In the genomic region with DNA sequence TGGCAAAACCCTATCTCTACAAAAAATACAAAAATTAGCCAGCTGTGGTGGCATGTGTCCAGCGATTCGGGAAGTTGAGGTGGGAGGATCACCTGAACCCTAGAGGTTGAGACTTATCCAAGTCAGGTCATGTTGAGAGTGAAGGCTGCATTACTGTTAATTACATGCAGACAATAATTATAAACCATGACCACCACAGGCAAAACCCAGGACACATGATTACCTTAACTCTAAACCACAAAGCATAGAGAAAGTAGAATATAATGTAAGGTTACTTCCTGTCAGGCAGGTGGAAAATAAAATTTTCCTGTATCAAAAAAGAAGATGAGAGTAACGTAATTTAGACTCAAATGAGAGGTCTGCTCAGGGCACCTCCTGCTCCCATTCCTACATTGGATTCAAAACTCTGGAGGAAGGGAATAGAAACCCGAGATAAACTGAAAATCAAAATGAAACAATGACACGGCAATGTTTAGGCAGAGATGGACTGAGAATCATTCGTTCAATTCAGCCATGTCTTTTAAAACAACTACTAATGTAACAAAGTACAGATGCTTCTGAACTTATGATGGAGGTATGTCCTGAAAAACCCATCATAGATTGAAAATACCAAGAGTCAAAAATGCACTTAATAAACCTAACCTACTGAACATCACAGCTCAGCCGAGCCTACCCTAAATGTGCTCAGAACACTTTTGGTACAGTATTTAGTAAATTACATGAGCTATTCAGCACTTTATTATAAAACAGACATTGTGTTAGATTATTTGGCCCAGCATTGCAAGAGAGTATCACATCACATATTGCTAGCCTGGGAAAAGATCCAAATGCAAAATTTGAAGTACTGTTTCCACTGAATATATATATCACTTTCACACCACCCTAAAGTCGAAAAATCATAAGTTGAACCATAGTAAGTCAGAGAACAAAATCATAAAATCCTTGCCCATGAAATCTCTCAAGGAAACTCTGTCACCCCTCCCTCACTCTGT, we compare ENCODE assay signal across 21 cellular contexts. TPM values are rescaled to one million over a fixed set of nuclear protein-coding genes. Genes with fewer than 3 reads are reported as not detected.
DNase-seq lines count a peak whose midpoint lies in the region; ATAC-seq, FAIRE-seq and TF ChIP-seq lines count a peak whose summit lies in the region.
"Had no signal": no experiment of that assay in that cellular context is flagged by ENCODE, and none has a peak within 500 bp of the region (broad histone marks: within the 10 kb centered on the region; RNA-seq: fewer than 3 reads in every experiment).

No MANE protein-coding gene starts in this region.

- CTCF ChIA-PET in H1 (lab: Charles Lee; ENCODE audit: partially characterized antibody), result interaction anchor here (0.9 to 2.3 kb wide), 2 partner anchors 52 to 61 kb away, joined by 3 to 8 read pairs; no protein-coding TSS in a partner anchor
- CTCF ChIA-PET in activated CD8-positive, alpha-beta memory T cell treated with anti-CD3 and anti-CD28 coated beads, Interleukin-2, amount 10 ng/mL, durations not matched to agents 7 days and 5 days (lab: Charles Lee), result interaction anchor here (1.2 kb wide), 1 partner anchor 131 kb away, joined by 3 read pairs; no protein-coding TSS in a partner anchor

- H3K9me2 ChIP-seq in Loucy (replicated peaks; ENCODE audit: low read depth, low read length), result no peaks in the 10 kb centered on the region

- POLR2A ChIA-PET in H1 (lab: Charles Lee; ENCODE audit: partially characterized antibody), result no interaction called here

- H4K5ac ChIP-seq in H1 (ENCODE audit: insufficient read length, low read depth, low read length), result no peak overlapping the region

- H3K4me1 ChIP-seq in Loucy (ENCODE audit: insufficient read depth, low read length, poor library complexity, severe bottlenecking), result peaks cover 17% of the 10 kb centered on the region
- no peaks in the 10 kb centered on the region for H3K4me1 ChIP-seq in H1 (replicated peaks in 1 of 4; ENCODE audit: control insufficient read depth in 3 of 4, insufficient read depth in 4 of 4, low read length in 3 of 4)
- H3K4me1 ChIP-seq in thyroid gland, result peaks cover 7 to 19% of the 10 kb centered on the region in 2 donors
- H3K4me1 ChIP-seq in esophagus muscularis mucosa, result no peaks in the 10 kb centered on the region
- H3K4me1 ChIP-seq in BE2C, result no peaks in the 10 kb centered on the region
- H3K4me1 ChIP-seq: SJCRH30 had no signal

- H3K79me1 ChIP-seq in H1 (ENCODE audit: low read depth, low read length), result no peaks in the 10 kb centered on the region

- no peak for FAIRE-seq in H1 (lab: Jason Lieb, UNC)
- FAIRE-seq: HepG2 had no signal

- H4K20me1 ChIP-seq in Loucy (ENCODE audit: insufficient read depth, low read length, poor library complexity, severe bottlenecking) (no peaks in the 10 kb centered on the region), H1 (replicated peaks in 1 of 2; ENCODE audit: control insufficient read depth in 1 of 2, insufficient read depth in 2 of 2, low read length in 2 of 2) (no peaks in the 10 kb centered on the region)

- H3K27me3 Mint-ChIP-seq in activated T-cell treated with anti-CD3 and anti-CD28 coated beads, Interleukin-2, amount 50 U/mL, for 72 hours (ENCODE audit: low read depth), result peaks cover 10% of the 10 kb centered on the region
- peaks cover 14% of the 10 kb centered on the region for H3K27me3 Mint-ChIP-seq in activated CD8-positive, alpha-beta memory T cell treated with anti-CD3 and anti-CD28 coated beads, Interleukin-2, amount 10 ng/mL, durations not matched to agents 7 days and 5 days

- H3K36me3 Mint-ChIP-seq in activated T-cell treated with anti-CD3 and anti-CD28 coated beads, Interleukin-2, amount 50 U/mL, for 72 hours (ENCODE audit: insufficient read depth in 2 of 2), result no peaks in the 10 kb centered on the region
- H3K36me3 Mint-ChIP-seq in activated CD8-positive, alpha-beta memory T cell treated with anti-CD3 and anti-CD28 coated beads, Interleukin-2, amount 10 ng/mL, durations not matched to agents 7 days and 5 days, result no peaks in the 10 kb centered on the region

- no peak overlapping the region for H3K14ac ChIP-seq in H1 (ENCODE audit: insufficient read length)

- no peak overlapping the region for H2AK5ac ChIP-seq in H1 (ENCODE audit: low read depth, low read length)

- no peak for TF ChIP-seq POLR2A in H1 (IDR thresholded peaks at IDR 0.05; ENCODE audit: control extremely low read depth in 1 of 2, low read depth in 2 of 2, low read length in 2 of 2)
- TF ChIP-seq POLR2A in thyroid gland (IDR thresholded peaks at IDR 0.05), result no peak
- no peak for TF ChIP-seq POLR2A in esophagus muscularis mucosa (IDR thresholded peaks at IDR 0.05; ENCODE audit: low read depth)

- H4K8ac ChIP-seq in H1 (ENCODE audit: extremely low read depth, insufficient read depth, low read length), result no peak overlapping the region

- H4K91ac ChIP-seq in H1 (replicated peaks; ENCODE audit: insufficient read length, low read length), result no peak overlapping the region

- H3K27ac ChIP-seq in H1 (ENCODE audit: low read depth, low read length) (no peak overlapping the region), thyroid gland (peak overlapping the region in 2 of 3 donors; percentile 7 to 35), esophagus muscularis mucosa (replicated peaks in 1 of 4) (no peak overlapping the region)
- H3K27ac ChIP-seq: PC-9, SJCRH30 had no signal

- H2BK20ac ChIP-seq in H1 (ENCODE audit: low read length), result no peak overlapping the region

- WGBS in H1 (ENCODE audit: extremely low coverage in 1 of 2, insufficient coverage in 1 of 2, insufficient read length in 1 of 2, insufficient replicate concordance in 2 of 2, low coverage in 1 of 2, low lambda C conversion rate in 2 of 2, missing lambda C conversion rate in 1 of 2), 2 experiments, result 89% methylated on average over 8 of the region's 8 CpGs; no CpG with 5 or more reads in 1 of the 2 experiments
- WGBS in thyroid gland, 2 donors, result 83 to 89% methylated on average over 8 of the region's 8 CpGs
- 75% methylated on average over 8 of the region's 8 CpGs for WGBS in esophagus muscularis mucosa

- H3F3A ChIP-seq in Loucy (ENCODE audit: low read depth), result no peaks in the 10 kb centered on the region

- H3K18ac ChIP-seq in H1 (ENCODE audit: extremely low read depth, low read length), result no peak overlapping the region

- H3K9ac ChIP-seq in Loucy (ENCODE audit: low read depth, low read length, poor library complexity, severe bottlenecking), result no peak overlapping the region
- H3K9ac ChIP-seq in H1 (replicated peaks in 1 of 4; ENCODE audit: extremely low read depth in 1 of 4, low read depth in 3 of 4, low read length in 3 of 4), result no peak overlapping the region

- no peak overlapping the region for H3K23ac ChIP-seq in H1 (ENCODE audit: insufficient read length)

- H3K4ac ChIP-seq in H1 (replicated peaks; ENCODE audit: insufficient read length, low read depth, low read length), result no peak overlapping the region

- no peaks in the 10 kb centered on the region for H3K23me2 ChIP-seq in H1 (ENCODE audit: low read depth, low read length)

- H3K56ac ChIP-seq in H1 (replicated peaks; ENCODE audit: insufficient read length, low read depth, low read length), result no peak overlapping the region

- H2BK120ac ChIP-seq in H1 (replicated peaks; ENCODE audit: low read depth, low read length), result no peak overlapping the region

- no peak overlapping the region for H3K4me3 ChIP-seq in Loucy (ENCODE audit: low read length, poor library complexity, severe bottlenecking)
- no peak overlapping the region for H3K4me3 ChIP-seq in H1 (ENCODE audit: extremely low read depth in 1 of 4, insufficient read depth in 2 of 4, low read depth in 3 of 4, low read length in 4 of 4)
- no peak overlapping the region for H3K4me3 ChIP-seq in thyroid gland (replicated peaks in 1 of 3)
- no peak overlapping the region for H3K4me3 ChIP-seq in esophagus muscularis mucosa
- H3K4me3 ChIP-seq in BE2C (ENCODE audit: low read depth, low read length), result no peak overlapping the region
- H3K4me3 ChIP-seq: PC-9, SJCRH30 had no signal

- no peak overlapping the region for H2BK12ac ChIP-seq in H1 (ENCODE audit: low read depth, low read length)

- peaks cover 0 to 2% of the 10 kb centered on the region in 2 donors for H3K9me3 Mint-ChIP-seq in activated T-cell treated with anti-CD3 and anti-CD28 coated beads, Interleukin-2, amount 50 U/mL, for 72 hours
- H3K9me3 Mint-ChIP-seq in activated CD8-positive, alpha-beta memory T cell treated with anti-CD3 and anti-CD28 coated beads, Interleukin-2, amount 10 ng/mL, durations not matched to agents 7 days and 5 days (ENCODE audit: low read depth), result no peaks in the 10 kb centered on the region

- H3K4me1 Mint-ChIP-seq in activated T-cell treated with anti-CD3 and anti-CD28 coated beads, Interleukin-2, amount 50 U/mL, for 72 hours (ENCODE audit: low read depth), result peaks cover 13% of the 10 kb centered on the region
- peaks cover 4% of the 10 kb centered on the region for H3K4me1 Mint-ChIP-seq in activated CD8-positive, alpha-beta memory T cell treated with anti-CD3 and anti-CD28 coated beads, Interleukin-2, amount 10 ng/mL, durations not matched to agents 7 days and 5 days

- no peaks in the 10 kb centered on the region for H3K36me3 ChIP-seq in Loucy (ENCODE audit: insufficient read depth, low read length)
- no peaks in the 10 kb centered on the region for H3K36me3 ChIP-seq in H1 (ENCODE audit: control insufficient read depth in 2 of 4, insufficient read depth in 4 of 4, low read length in 3 of 4)
- H3K36me3 ChIP-seq in thyroid gland, result no peaks in the 10 kb centered on the region
- H3K36me3 ChIP-seq in esophagus muscularis mucosa, result no peaks in the 10 kb centered on the region
- H3K36me3 ChIP-seq in BE2C, result no peaks in the 10 kb centered on the region
- H3K36me3 ChIP-seq: SJCRH30 had no signal

- no peak overlapping the region for H2BK5ac ChIP-seq in H1 (ENCODE audit: low read depth, low read length)

- ATAC-seq in activated T-cell treated with anti-CD3 and anti-CD28 coated beads, Interleukin-2, amount 50 U/mL, for 72 hours (replicated peaks in 1 of 2), result no peak
- no peak for ATAC-seq in activated CD8-positive, alpha-beta memory T cell treated with anti-CD3 and anti-CD28 coated beads, Interleukin-2, amount 10 ng/mL, durations not matched to agents 7 days and 5 days
- ATAC-seq: HepG2 had no signal

- DNase-seq in activated T-cell treated with anti-CD3 and anti-CD28 coated beads, Interleukin-2, amount 50 U/mL, for 72 hours, result no peak
- DNase-seq in activated T-cell treated with anti-CD3 and anti-CD28 coated beads, Interleukin-2, amount 50 U/mL, for 48 hours, result no peak
- no peak for DNase-seq in H1 (ENCODE audit: low read depth in 1 of 2, low spot score in 2 of 2)
- no peak for DNase-seq in thyroid gland
- no peak for DNase-seq in activated CD8-positive, alpha-beta memory T cell treated with anti-CD3 and anti-CD28 coated beads, Interleukin-2, amount 10 ng/mL, durations not matched to agents 7 days and 5 days
- DNase-seq in esophagus muscularis mucosa (ENCODE audit: extremely low spot score), result no peak
- no peak for DNase-seq in BE2C
- DNase-seq: C1 segment of cervical spinal cord, DMS 273 treated with DMSO at 0.1 percent for 48 hours, GF-D8, HCEC 1CT, KG1, NCI-H1417, NCI-H2029, NCI-H2171, NCI-H69, PC-9, SJCRH30 had no signal

- H3K4me2 ChIP-seq in Loucy (ENCODE audit: low read depth, low read length, poor library complexity, severe bottlenecking) (peak overlapping the region; percentile 19), H1 (ENCODE audit: insufficient read depth in 1 of 2, low read depth in 2 of 2, low read length in 2 of 2) (no peak overlapping the region)
- H3K4me2 ChIP-seq: PC-9 had no signal

- TF ChIP-seq CTCF in Loucy (conservative IDR thresholded peaks at IDR 0.05; ENCODE audit: low read length) (no peak), H1 (IDR thresholded peaks at IDR 0.05; ENCODE audit: control extremely low read depth in 1 of 3, insufficient read depth in 1 of 3, low read depth in 1 of 3, low read length in 3 of 3) (no peak), thyroid gland (IDR thresholded peaks at IDR 0.05) (no peak), esophagus muscularis mucosa (IDR thresholded peaks at IDR 0.05) (no peak), BE2C (IDR thresholded peaks at IDR 0.05; ENCODE audit: low read depth, low read length) (no peak)

- TF ChIP-seq EP300 in H1 (IDR thresholded peaks at IDR 0.05; ENCODE audit: borderline replicate concordance in 1 of 2, low read depth in 2 of 2, low read length in 2 of 2) (no peak), esophagus muscularis mucosa (IDR thresholded peaks at IDR 0.05) (no peak)

- peak overlapping the region; percentile 59 for H3K27ac Mint-ChIP-seq in activated T-cell treated with anti-CD3 and anti-CD28 coated beads, Interleukin-2, amount 50 U/mL, for 72 hours
- H3K27ac Mint-ChIP-seq in activated CD8-positive, alpha-beta memory T cell treated with anti-CD3 and anti-CD28 coated beads, Interleukin-2, amount 10 ng/mL, durations not matched to agents 7 days and 5 days, result no peak overlapping the region

- H2AFZ ChIP-seq in Loucy (ENCODE audit: low read length), result no peak overlapping the region
- H2AFZ ChIP-seq in H1 (ENCODE audit: low read length), result 0 out of 2 replicates have a peak overlapping the region, but pooled peaks have one; percentile 28
- H2AFZ ChIP-seq: PC-9 had no signal

- intact Hi-C loops in thyroid gland (cut with DNase I) (no loop called here), esophagus muscularis mucosa (cut with DNase I) (no loop called here)

- TF ChIP-seq RAD21 in H1 (IDR thresholded peaks at IDR 0.05 in 1 of 2, conservative IDR thresholded peaks at IDR 0.05 in 1 of 2; ENCODE audit: low read depth in 2 of 2, low read length in 2 of 2), result no peak

- H3K27me3 ChIP-seq in Loucy (ENCODE audit: insufficient read depth, low read length, poor library complexity, severe bottlenecking) (no peaks in the 10 kb centered on the region), H1 (replicated peaks in 1 of 4; ENCODE audit: control insufficient read depth in 3 of 4, extremely low read depth in 1 of 4, insufficient read depth in 3 of 4, low read length in 3 of 4) (no peaks in the 10 kb centered on the region; a peak in 1 of 7 replicates), thyroid gland (no peaks in the 10 kb centered on the region), esophagus muscularis mucosa (no peaks in the 10 kb centered on the region), BE2C (no peaks in the 10 kb centered on the region)
- H3K27me3 ChIP-seq: SJCRH30 had no signal

- H3K9me3 ChIP-seq in Loucy (ENCODE audit: insufficient read depth, low read depth, low read length) (no peaks in the 10 kb centered on the region), H1 (ENCODE audit: insufficient read depth in 2 of 2, low read depth in 1 of 2, low read length in 1 of 2) (no peaks in the 10 kb centered on the region), thyroid gland (no peaks in the 10 kb centered on the region), esophagus muscularis mucosa (no peaks in the 10 kb centered on the region), BE2C (no peaks in the 10 kb centered on the region)
- H3K9me3 ChIP-seq: SJCRH30 had no signal

- no peak overlapping the region for H3K4me3 Mint-ChIP-seq in activated T-cell treated with anti-CD3 and anti-CD28 coated beads, Interleukin-2, amount 50 U/mL, for 72 hours
- H3K4me3 Mint-ChIP-seq in activated CD8-positive, alpha-beta memory T cell treated with anti-CD3 and anti-CD28 coated beads, Interleukin-2, amount 10 ng/mL, durations not matched to agents 7 days and 5 days, result no peak overlapping the region

- no peaks in the 10 kb centered on the region for H3K79me2 ChIP-seq in Loucy (ENCODE audit: insufficient read depth, low read length)
- no peaks in the 10 kb centered on the region for H3K79me2 ChIP-seq in H1 (ENCODE audit: control insufficient read depth in 1 of 2, insufficient read depth in 2 of 2, low read length in 2 of 2)

- H2BK15ac ChIP-seq in H1 (ENCODE audit: low read length), result no peak overlapping the region

RNA-seq across cellular contexts. Expression of a gene that starts 33.4 kb away (rescaled TPM):
- total RNA-seq in activated T-cell treated with anti-CD3 and anti-CD28 coated beads, Interleukin-2, amount 50 U/mL, for 72 hours, result under 1 TPM in 1 of 2 donors, not detected in 1; 0.05 TPM
- 0.13 and 0.29 TPM in 2 replicates for total RNA-seq in H1 (2021; fragmentation: NEBNext Ultra II Directional; extraction: Animal tissue kit (Norgen Biotek cat#: 25700))
- polyA plus RNA-seq in H1 (2011; rRNA removed), result 0.16 and 0.23 TPM in 2 replicates
- polyA plus RNA-seq in H1 (2011; cell fraction: cytosol; rRNA removed), result 0.18 TPM
- polyA plus RNA-seq in H1 (2011; cell fraction: nucleus; rRNA removed), result 0.11 TPM
- 0.10 to 0.42 TPM (median 0.17 TPM) in 4 replicates for polyA plus RNA-seq in H1 (2012, experiment 1 of 2)
- polyA plus RNA-seq in H1 (2012, experiment 2 of 2), result 0.04 TPM
- 0.06 TPM for polyA plus RNA-seq in H1 (2013, experiment 1 of 2)
- 0.04 TPM for polyA plus RNA-seq in H1 (2013, experiment 2 of 2)
- 0.79 and 0.88 TPM in 2 replicates for polyA minus RNA-seq in H1 (2011; rRNA and poly(A)+ RNA removed)
- 0.37 TPM for polyA minus RNA-seq in H1 (2011; cell fraction: cytosol; rRNA and poly(A)+ RNA removed)
- 0.60 TPM for polyA minus RNA-seq in H1 (2011; cell fraction: nucleus; rRNA and poly(A)+ RNA removed)
- total RNA-seq in thyroid gland, result 1 to 10 TPM; 2.4 to 5.9 (median 5.0) TPM
- not detected for total RNA-seq in activated CD8-positive, alpha-beta memory T cell treated with anti-CD3 and anti-CD28 coated beads, Interleukin-2, amount 10 ng/mL, durations not matched to agents 7 days and 5 days
- total RNA-seq in esophagus muscularis mucosa, result under 1 TPM in 2 of 4 donors, not detected in 2; 0.06 to 0.17 TPM
- 4.9 TPM for polyA plus RNA-seq in BE2C (2012; ENCODE audit: insufficient read depth, insufficient read length, low read depth)
- total RNA-seq: Daoy, HepG2, PC-9 had no signal
- polyA plus RNA-seq: HepG2 had no signal

RNA-seq across cellular contexts. Expression of a gene that starts 46.8 kb away (rescaled TPM):
- total RNA-seq in activated T-cell treated with anti-CD3 and anti-CD28 coated beads, Interleukin-2, amount 50 U/mL, for 72 hours, result 10 to 100 TPM; 73.3 to 79.4 TPM
- 8.1 and 9.8 TPM in 2 replicates for total RNA-seq in H1 (2021; fragmentation: NEBNext Ultra II Directional; extraction: Animal tissue kit (Norgen Biotek cat#: 25700))
- polyA plus RNA-seq in H1 (2011; rRNA removed), result 5.7 and 7.7 TPM in 2 replicates
- 8.6 TPM for polyA plus RNA-seq in H1 (2011; cell fraction: cytosol; rRNA removed)
- 9.3 TPM for polyA plus RNA-seq in H1 (2011; cell fraction: nucleus; rRNA removed)
- polyA plus RNA-seq in H1 (2012, experiment 1 of 2), result 7.5 to 8.3 TPM (median 8.1 TPM) in 4 replicates
- 8.6 TPM for polyA plus RNA-seq in H1 (2012, experiment 2 of 2)
- polyA plus RNA-seq in H1 (2013, experiment 1 of 2), result 5.7 TPM
- polyA plus RNA-seq in H1 (2013, experiment 2 of 2), result 5.4 TPM
- polyA minus RNA-seq in H1 (2011; rRNA and poly(A)+ RNA removed), result 4.1 and 5.1 TPM in 2 replicates
- 5.7 TPM for polyA minus RNA-seq in H1 (2011; cell fraction: cytosol; rRNA and poly(A)+ RNA removed)
- polyA minus RNA-seq in H1 (2011; cell fraction: nucleus; rRNA and poly(A)+ RNA removed), result 6.7 TPM
- 10 to 100 TPM; 22.2 to 35.7 (median 29.1) TPM for total RNA-seq in thyroid gland
- 10 to 100 TPM in 1 of 2 experiments, 1 to 10 TPM in 1; 1.8 to 39.9 TPM for total RNA-seq in activated CD8-positive, alpha-beta memory T cell treated with anti-CD3 and anti-CD28 coated beads, Interleukin-2, amount 10 ng/mL, durations not matched to agents 7 days and 5 days
- total RNA-seq in esophagus muscularis mucosa, result 10 to 100 TPM in 1 of 4 donors, 1 to 10 TPM in 2, under 1 TPM in 1; 0.83 to 19.7 (median 2.2) TPM
- polyA plus RNA-seq in BE2C (2012; ENCODE audit: insufficient read depth, insufficient read length, low read depth), result 279 TPM
- total RNA-seq: HepG2, PC-9 had no signal
- polyA plus RNA-seq: HepG2 had no signal

Comparison
In these comparisons a context has a peak if more than half of its experiments do, and no peak if none do; other contexts are left out.
1. H3K27ac ChIP-seq: peak in thyroid gland (2 of 3); none in H1 (single experiment) and esophagus muscularis mucosa (0 of 4).